Comparison of ENCODE assay signal across 20 cellular contexts in the genomic region with DNA sequence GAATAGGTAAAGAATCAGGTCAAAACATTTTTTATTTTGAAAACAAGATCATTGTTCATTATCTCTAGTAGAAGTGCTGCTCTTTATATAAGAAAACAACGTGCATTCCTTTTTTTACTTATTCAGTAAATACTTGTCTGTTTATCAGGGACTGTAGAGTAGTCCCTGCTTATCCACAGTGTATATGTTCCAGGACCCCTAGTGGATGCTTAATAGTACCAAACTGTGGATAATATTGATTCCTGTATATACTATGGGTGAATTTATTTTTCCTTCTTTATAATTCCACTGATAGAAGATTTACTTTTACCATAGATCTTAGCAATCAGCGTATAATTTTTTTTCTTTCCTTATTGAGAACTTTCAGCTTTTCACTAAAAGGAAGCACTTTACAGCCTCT. TPM values are rescaled to one million over a fixed set of nuclear protein-coding genes. Genes with fewer than 3 reads are reported as not detected.
DNase-seq lines count a peak whose midpoint lies in the region; ATAC-seq, FAIRE-seq and TF ChIP-seq lines count a peak whose summit lies in the region.
"Had no signal": no experiment of that assay in that cellular context is flagged by ENCODE, and none has a peak within 500 bp of the region (broad histone marks: within the 10 kb centered on the region; RNA-seq: fewer than 3 reads in every experiment).

No MANE protein-coding gene starts in this region.

- H3K4me1 ChIP-seq in GM12878 (ENCODE audit: control insufficient read depth, insufficient read depth, low read length), result no peaks in the 10 kb centered on the region

- H3K79me2 ChIP-seq in GM12878 (ENCODE audit: control insufficient read depth, insufficient read depth, low read length), result no peaks in the 10 kb centered on the region

- RAD21 ChIA-PET in GM12878 (lab: Charles Lee; ENCODE audit: unreplicated experiment), result no interaction called here

- SMC1A ChIA-PET in GM12878 (lab: Charles Lee; ENCODE audit: uncharacterized antibody, unreplicated experiment), result no interaction called here

- H3K27ac ChIP-seq in GM12878 (ENCODE audit: control insufficient read depth, insufficient read depth), result no peak overlapping the region
- H3K27ac ChIP-seq: skin epidermis had no signal

- DNase-seq in NCI-H510A treated with DMSO at 0.1 percent for 48 hours (lab: John Stamatoyannopoulos, UW) (peak; percentile 4), NCI-H510A (lab: John Stamatoyannopoulos, UW) (no peak), NCI-H69 (lab: John Stamatoyannopoulos, UW) (peak; percentile 20), GM12878 (ENCODE audit: low read depth, low spot score) (no peak), progenitor cell of endocrine pancreas (ENCODE audit: low spot score, unreplicated experiment) (no peak), mesothelial cell of epicardium (ENCODE audit: low spot score in 2 of 2, unreplicated experiment in 2 of 2) (no peak)
- DNase-seq: activated CD4-positive, alpha-beta T cell treated with anti-CD3 and anti-CD28 coated beads for 4 hours; activated effector memory CD4-positive, alpha-beta T cell treated with Interleukin-2 at 50 U/mL for 16 hours; CD4-positive, alpha-beta memory T cell; erythroblast; left colon; mesendoderm; naive thymus-derived CD8-positive, alpha-beta T cell; NCI-H1417 treated with DMSO at 0.1 percent for 48 hours; RPMI8226; stimulated activated CD4-positive, alpha-beta T cell treated with anti-CD3 and anti-CD28 coated beads, Interleukin-4, amount 100 ng/mL, for 4 hours had no signal

- in situ Hi-C loops in GM12878 (cut with MboI), result no loop called here

- no peak for TF ChIP-seq EP300 in GM12878 (IDR thresholded peaks at IDR 0.05; ENCODE audit: borderline replicate concordance in 1 of 2, control insufficient read depth in 1 of 2, low read depth in 2 of 2, low read length in 2 of 2)

- no peak for FAIRE-seq in GM12878 (lab: Jason Lieb, UNC)

- no peak for TF ChIP-seq RAD21 in GM12878 (IDR thresholded peaks at IDR 0.05; ENCODE audit: insufficient read depth, low read depth, low read length)

- H3K9me3 ChIP-seq in GM12878 (replicated peaks; ENCODE audit: control insufficient read depth, insufficient read depth, low read length), result no peaks in the 10 kb centered on the region

- no peaks in the 10 kb centered on the region for H3K4me1 Mint-ChIP-seq in progenitor cell of endocrine pancreas (ENCODE audit: low read depth)
- H3K4me1 Mint-ChIP-seq in mesothelial cell of epicardium, result no peaks in the 10 kb centered on the region
- H3K4me1 Mint-ChIP-seq: GM23338 had no signal

- CTCF ChIA-PET in GM12878 (lab: Yijun Ruan, JAX), result no interaction called here

- no peak overlapping the region for H2AFZ ChIP-seq in GM12878 (ENCODE audit: control insufficient read depth, low read depth, low read length)
- H2AFZ ChIP-seq: GM23338 had no signal

- TF ChIP-seq CTCF in GM12878 (IDR thresholded peaks at IDR 0.05 in 2 of 3, conservative IDR thresholded peaks at IDR 0.05 in 1 of 3; ENCODE audit: control insufficient read depth in 2 of 3, extremely low read depth in 1 of 3, insufficient read depth in 1 of 3, low read depth in 3 of 3, low read length in 3 of 3) (no peak), progenitor cell of endocrine pancreas (IDR thresholded peaks at IDR 0.05; ENCODE audit: unreplicated experiment) (peak; percentile 39), mesothelial cell of epicardium (IDR thresholded peaks at IDR 0.05; ENCODE audit: unreplicated experiment) (no peak)

- TF ChIP-seq POLR2A in GM12878 (IDR thresholded peaks at IDR 0.05; ENCODE audit: low read depth, low read length), result no peak

- no peak overlapping the region for H3K27ac Mint-ChIP-seq in progenitor cell of endocrine pancreas
- H3K27ac Mint-ChIP-seq in mesothelial cell of epicardium, result no peak overlapping the region
- H3K27ac Mint-ChIP-seq: GM23338; naive thymus-derived CD8-positive, alpha-beta T cell had no signal

- peaks cover 10 to 21% of the 10 kb centered on the region in 2 experiments for H3K36me3 ChIP-seq in GM12878 (ENCODE audit: control insufficient read depth in 2 of 2, insufficient read depth in 2 of 2, low read length in 1 of 2)

- WGBS in GM12878 (ENCODE audit: insufficient coverage, insufficient replicate concordance, low lambda C conversion rate, missing lambda C conversion rate), result 98% methylated on average over 2 of the region's 2 CpGs

- H3K9me3 Mint-ChIP-seq in progenitor cell of endocrine pancreas (ENCODE audit: low read depth), result no peaks in the 10 kb centered on the region
- H3K9me3 Mint-ChIP-seq in mesothelial cell of epicardium, result no peaks in the 10 kb centered on the region
- H3K9me3 Mint-ChIP-seq: CD4-positive, alpha-beta memory T cell; GM23338; naive thymus-derived CD8-positive, alpha-beta T cell had no signal

- no peaks in the 10 kb centered on the region for H3K27me3 ChIP-seq in GM12878 (replicated peaks in 1 of 2; ENCODE audit: control insufficient read depth in 2 of 2, insufficient read depth in 2 of 2, low read length in 1 of 2)

- intact Hi-C loops in GM12878 (cut with micrococcal nuclease; ENCODE audit: unreplicated experiment), result no loop called here

- no peak overlapping the region for H3K4me2 ChIP-seq in GM12878 (ENCODE audit: control insufficient read depth, insufficient read depth)
- H3K4me2 ChIP-seq: GM23338 had no signal

- H3K9ac ChIP-seq in GM12878 (ENCODE audit: control insufficient read depth, insufficient read depth, low read length), result no peak overlapping the region

- ATAC-seq in GM12878 (peak; percentile 52; the same call in 1 of the 3 replicates), GM21515 (IDR thresholded peaks at IDR 0.05; ENCODE audit: unreplicated experiment) (no peak), HG03520 (IDR thresholded peaks at IDR 0.05; ENCODE audit: unreplicated experiment) (no peak)
- ATAC-seq: GM23338; left colon; naive thymus-derived CD8-positive, alpha-beta T cell had no signal

- H4K20me1 ChIP-seq in GM12878 (ENCODE audit: control insufficient read depth, insufficient read depth), result no peaks in the 10 kb centered on the region

- no TSS peak for BruUV-seq in GM12878 (replicated peaks; lab: Mats Ljungman, UMichigan)

- no peak overlapping the region for H3K4me3 ChIP-seq in GM12878
- H3K4me3 ChIP-seq: GM23338, skin epidermis had no signal

- H3K27me3 Mint-ChIP-seq in progenitor cell of endocrine pancreas (no peaks in the 10 kb centered on the region), mesothelial cell of epicardium (ENCODE audit: low read depth) (no peaks in the 10 kb centered on the region)
- H3K27me3 Mint-ChIP-seq: CD4-positive, alpha-beta memory T cell; naive thymus-derived CD8-positive, alpha-beta T cell had no signal

- POLR2A ChIA-PET in GM12878 (lab: Charles Lee), result no interaction called here

- peaks cover 24% of the 10 kb centered on the region for H3K36me3 Mint-ChIP-seq in progenitor cell of endocrine pancreas (ENCODE audit: insufficient read depth)
- peaks cover 45% of the 10 kb centered on the region for H3K36me3 Mint-ChIP-seq in mesothelial cell of epicardium

- H3K4me3 Mint-ChIP-seq in progenitor cell of endocrine pancreas (ENCODE audit: low read depth) (no peak overlapping the region), mesothelial cell of epicardium (no peak overlapping the region)
- H3K4me3 Mint-ChIP-seq: CD4-positive, alpha-beta memory T cell; GM23338; naive thymus-derived CD8-positive, alpha-beta T cell had no signal

RNA-seq across cellular contexts. Expression of a gene that starts 32.6 kb away (rescaled TPM):
- 125 and 128 TPM in 2 replicates for total RNA-seq in GM12878 (2013; cell fraction: nucleolus; rRNA removed)
- 33.4 and 41.1 TPM in 2 replicates for total RNA-seq in GM12878 (2014; rRNA removed)
- 41.4 and 42.9 TPM in 2 replicates for total RNA-seq in GM12878 (2014; rRNA removed; fragmentation: Illumina TruSeq; extraction: Trizol)
- total RNA-seq in GM12878 (2021), result 20.8 and 21.3 TPM in 2 replicates
- polyA plus RNA-seq in GM12878 (2011; ENCODE audit: low read depth), result 5.5 TPM
- 23.2 and 36.2 TPM in 2 replicates for polyA plus RNA-seq in GM12878 (2011; rRNA removed)
- 8.0 and 8.6 TPM in 2 replicates for polyA plus RNA-seq in GM12878 (2011; cell fraction: cytosol; rRNA removed)
- polyA plus RNA-seq in GM12878 (2011; cell fraction: nucleus; rRNA removed), result 30.4 and 32.9 TPM in 2 replicates
- 6.9 and 10.2 TPM in 2 replicates for polyA plus RNA-seq in GM12878 (2012)
- polyA plus RNA-seq in GM12878 (2014; fragmentation: Illumina TruSeq; extraction: Trizol), result 24.7 and 31.3 TPM in 2 replicates
- polyA plus RNA-seq in GM12878 (2014; fragmentation: Nextera tagmentation; extraction: Ambion mirVana), result 1 to 10 TPM; 5.6 to 6.0 TPM
- polyA plus RNA-seq in GM12878 (2014; rRNA removed), result 14.5 and 15.2 TPM in 2 replicates
- 1 to 10 TPM; 7.4 to 7.8 TPM for polyA plus RNA-seq in GM12878 (2016; fragmentation: Nextera tagmentation; extraction: Ambion mirVana)
- 36.9 and 49.2 TPM in 2 replicates for polyA minus RNA-seq in GM12878 (2011; rRNA and poly(A)+ RNA removed)
- polyA minus RNA-seq in GM12878 (2011; cell fraction: cytosol; rRNA and poly(A)+ RNA removed), result 17.4 and 24.0 TPM in 2 replicates
- polyA minus RNA-seq in GM12878 (2011; cell fraction: nucleus; rRNA and poly(A)+ RNA removed), result 57.8 and 80.4 TPM in 2 replicates
- total RNA-seq in progenitor cell of endocrine pancreas, result 19.9 and 21.7 TPM in 2 replicates
- 16.6 to 18.6 TPM (median 17.6 TPM) in 3 replicates for total RNA-seq in mesothelial cell of epicardium

RNA-seq across cellular contexts. Expression of a gene that starts 47.2 kb away (rescaled TPM):
- total RNA-seq in GM12878 (2013; cell fraction: nucleolus; rRNA removed), result 793 and 868 TPM in 2 replicates
- 191 and 254 TPM in 2 replicates for total RNA-seq in GM12878 (2014; rRNA removed)
- total RNA-seq in GM12878 (2014; rRNA removed; fragmentation: Illumina TruSeq; extraction: Trizol), result 301 and 314 TPM in 2 replicates
- total RNA-seq in GM12878 (2021), result 180 and 206 TPM in 2 replicates
- 109 TPM for polyA plus RNA-seq in GM12878 (2011; ENCODE audit: low read depth)
- polyA plus RNA-seq in GM12878 (2011; rRNA removed), result 224 and 373 TPM in 2 replicates
- 52.9 and 55.8 TPM in 2 replicates for polyA plus RNA-seq in GM12878 (2011; cell fraction: cytosol; rRNA removed)
- polyA plus RNA-seq in GM12878 (2011; cell fraction: nucleus; rRNA removed), result 359 and 420 TPM in 2 replicates
- 132 and 157 TPM in 2 replicates for polyA plus RNA-seq in GM12878 (2012)
- 270 and 380 TPM in 2 replicates for polyA plus RNA-seq in GM12878 (2014; fragmentation: Illumina TruSeq; extraction: Trizol)
- polyA plus RNA-seq in GM12878 (2014; fragmentation: Nextera tagmentation; extraction: Ambion mirVana), result 100 to 1,000 TPM; 112 to 181 TPM
- 179 and 220 TPM in 2 replicates for polyA plus RNA-seq in GM12878 (2014; rRNA removed)
- 100 to 1,000 TPM; 101 to 110 TPM for polyA plus RNA-seq in GM12878 (2016; fragmentation: Nextera tagmentation; extraction: Ambion mirVana)
- polyA minus RNA-seq in GM12878 (2011; rRNA and poly(A)+ RNA removed), result 91.2 and 125 TPM in 2 replicates
- polyA minus RNA-seq in GM12878 (2011; cell fraction: cytosol; rRNA and poly(A)+ RNA removed), result 60.7 and 72.5 TPM in 2 replicates
- polyA minus RNA-seq in GM12878 (2011; cell fraction: nucleus; rRNA and poly(A)+ RNA removed), result 233 and 316 TPM in 2 replicates
- total RNA-seq in progenitor cell of endocrine pancreas, result 146 and 149 TPM in 2 replicates
- 155 to 166 TPM (median 155 TPM) in 3 replicates for total RNA-seq in mesothelial cell of epicardium

RNA-seq across cellular contexts. Expression of a gene that starts 47.4 kb away (rescaled TPM):
- 53.1 and 63.8 TPM in 2 replicates for total RNA-seq in GM12878 (2013; cell fraction: nucleolus; rRNA removed)
- total RNA-seq in GM12878 (2014; rRNA removed), result 15.1 and 22.1 TPM in 2 replicates
- total RNA-seq in GM12878 (2014; rRNA removed; fragmentation: Illumina TruSeq; extraction: Trizol), result 22.5 and 23.6 TPM in 2 replicates
- 15.2 and 19.1 TPM in 2 replicates for total RNA-seq in GM12878 (2021)
- polyA plus RNA-seq in GM12878 (2011; ENCODE audit: low read depth), result 12.3 TPM
- 32.3 and 58.3 TPM in 2 replicates for polyA plus RNA-seq in GM12878 (2011; rRNA removed)
- 10.6 and 15.4 TPM in 2 replicates for polyA plus RNA-seq in GM12878 (2011; cell fraction: cytosol; rRNA removed)
- 11.7 and 12.5 TPM in 2 replicates for polyA plus RNA-seq in GM12878 (2011; cell fraction: nucleus; rRNA removed)
- polyA plus RNA-seq in GM12878 (2012), result 14.5 and 18.4 TPM in 2 replicates
- polyA plus RNA-seq in GM12878 (2014; fragmentation: Illumina TruSeq; extraction: Trizol), result 26.2 and 33.2 TPM in 2 replicates
- polyA plus RNA-seq in GM12878 (2014; fragmentation: Nextera tagmentation; extraction: Ambion mirVana), result 10 to 100 TPM; 31.3 to 31.5 TPM
- 15.9 and 19.2 TPM in 2 replicates for polyA plus RNA-seq in GM12878 (2014; rRNA removed)
- 10 to 100 TPM; 27.4 to 30.4 TPM for polyA plus RNA-seq in GM12878 (2016; fragmentation: Nextera tagmentation; extraction: Ambion mirVana)
- polyA minus RNA-seq in GM12878 (2011; rRNA and poly(A)+ RNA removed), result 16.4 and 109 TPM in 2 replicates
- polyA minus RNA-seq in GM12878 (2011; cell fraction: cytosol; rRNA and poly(A)+ RNA removed), result 6.9 and 7.2 TPM in 2 replicates
- 6.8 and 10.5 TPM in 2 replicates for polyA minus RNA-seq in GM12878 (2011; cell fraction: nucleus; rRNA and poly(A)+ RNA removed)
- total RNA-seq in progenitor cell of endocrine pancreas, result 48.8 and 50.0 TPM in 2 replicates
- total RNA-seq in mesothelial cell of epicardium, result 29.0 to 37.7 TPM (median 34.5 TPM) in 3 replicates

Comparison
In these comparisons a context has a peak if more than half of its experiments do, and no peak if none do; other contexts are left out.
1. DNase-seq: peak in NCI-H510A treated with DMSO at 0.1 percent for 48 hours (single experiment) and NCI-H69 (single experiment); none in NCI-H510A (single experiment), GM12878 (single experiment), progenitor cell of endocrine pancreas (single experiment) and mesothelial cell of epicardium (0 of 2).